ENCODE assay signal across 11 cellular contexts in the genomic region with DNA sequence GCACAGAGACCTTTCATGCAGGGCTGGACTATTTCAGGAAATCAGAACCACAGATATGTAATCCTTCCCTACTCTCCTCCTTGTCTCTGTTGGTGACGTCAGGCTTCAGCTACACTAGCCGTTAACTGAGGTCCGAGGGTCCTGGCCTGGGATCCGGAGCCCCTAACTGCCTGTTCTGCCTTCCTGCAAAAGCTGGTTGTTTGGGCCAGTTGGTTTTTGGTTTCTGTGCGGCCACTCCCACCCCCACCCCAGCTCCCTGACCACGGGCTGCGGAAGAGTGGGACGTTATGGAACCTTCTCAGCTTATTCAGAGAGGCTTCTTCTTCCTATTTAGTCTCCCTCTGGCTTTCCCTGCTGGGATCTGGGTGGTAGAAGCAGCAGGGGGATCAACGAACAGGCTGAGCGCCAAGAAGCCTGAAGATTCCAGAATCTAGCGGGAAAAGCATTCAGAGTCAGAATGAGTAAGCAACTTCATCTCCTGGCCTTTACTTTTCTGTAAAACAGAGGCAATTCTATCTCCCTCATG. TPM values are rescaled to one million over a fixed set of nuclear protein-coding genes. Genes with fewer than 3 reads are reported as not detected.
DNase-seq lines count a peak whose midpoint lies in the region; ATAC-seq and TF ChIP-seq lines count a peak whose summit lies in the region.
"Had no signal": no experiment of that assay in that cellular context is flagged by ENCODE, and none has a peak within 500 bp of the region (broad histone marks: within the 10 kb centered on the region; RNA-seq: fewer than 3 reads in every experiment).

No MANE protein-coding gene starts in this region.

- peaks cover 0 to 3% of the 10 kb centered on the region in 2 donors for H3K27me3 Mint-ChIP-seq in T-cell

- H3K27ac Mint-ChIP-seq in T-cell, result no peak overlapping the region

- peak overlapping the region in 3 of 4 donors; percentile 3 to 65 (median 35) for H3K27ac ChIP-seq in Peyer's patch
- H3K27ac ChIP-seq in dorsolateral prefrontal cortex, result peak overlapping the region in 58 of 59 donors; percentile 18 to 92 (median 80)
- peak overlapping the region; percentile 71 for H3K27ac ChIP-seq in mesodermal cell (ENCODE audit: low read depth, low read length, severe bottlenecking)
- peak overlapping the region in 2 of 3 donors; percentile 18 to 36 for H3K27ac ChIP-seq in thyroid gland
- H3K27ac ChIP-seq in prostate gland, result no peak overlapping the region

- H3K36me3 ChIP-seq in Peyer's patch, result no peaks in the 10 kb centered on the region
- H3K36me3 ChIP-seq in mesodermal cell (ENCODE audit: control insufficient read depth, insufficient read depth, low read length), result no peaks in the 10 kb centered on the region
- no peaks in the 10 kb centered on the region for H3K36me3 ChIP-seq in thyroid gland
- H3K36me3 ChIP-seq in prostate gland, result no peaks in the 10 kb centered on the region

- TF ChIP-seq POLR2A in Peyer's patch (IDR thresholded peaks at IDR 0.05) (no peak), thyroid gland (IDR thresholded peaks at IDR 0.05) (no peak), prostate gland (IDR thresholded peaks at IDR 0.05) (no peak)

- H3K9me3 Mint-ChIP-seq in T-cell, result no peaks in the 10 kb centered on the region

- CTCF ChIA-PET in T-cell (lab: Charles Lee), result no interaction called here

- no peaks in the 10 kb centered on the region for H3K27me3 ChIP-seq in Peyer's patch
- no peaks in the 10 kb centered on the region for H3K27me3 ChIP-seq in dorsolateral prefrontal cortex
- H3K27me3 ChIP-seq in thyroid gland, result no peaks in the 10 kb centered on the region
- no peaks in the 10 kb centered on the region for H3K27me3 ChIP-seq in prostate gland (replicated peaks; ENCODE audit: insufficient read depth)

- TF ChIP-seq CTCF in Peyer's patch (IDR thresholded peaks at IDR 0.05) (no peak), dorsolateral prefrontal cortex (IDR thresholded peaks at IDR 0.05 in 54 of 56, conservative IDR thresholded peaks at IDR 0.05 in 2 of 56; ENCODE audit: low read depth in 1 of 56, partially characterized antibody in 56 of 56) (no peak), thyroid gland (IDR thresholded peaks at IDR 0.05) (no peak), prostate gland (IDR thresholded peaks at IDR 0.05) (no peak)

- no peak for DNase-seq in Peyer's patch
- DNase-seq in dorsolateral prefrontal cortex, result no peak
- DNase-seq in thyroid gland, result no peak
- DNase-seq in T-cell, result no peak
- no peak for DNase-seq in prostate gland (ENCODE audit: low spot score)
- DNase-seq: NCI-H1105; NCI-H526; SHP77 treated with DMSO at 0.1 percent for 48 hours; stimulated activated naive CD4-positive, alpha-beta T cell had no signal

- H3K4me1 ChIP-seq in Peyer's patch (peaks cover 0 to 13% (median under 1%) of the 10 kb centered on the region in 4 donors), mesodermal cell (ENCODE audit: control insufficient read depth, insufficient read depth, low read length, poor library complexity, severe bottlenecking) (peaks cover 26% of the 10 kb centered on the region), thyroid gland (peaks cover 14 to 35% of the 10 kb centered on the region in 2 donors), prostate gland (replicated peaks) (peaks cover 5% of the 10 kb centered on the region)

- no peak overlapping the region for H3K4me3 Mint-ChIP-seq in T-cell

- ATAC-seq in GM19023 (IDR thresholded peaks at IDR 0.05; ENCODE audit: unreplicated experiment) (no peak), T-cell (replicated peaks in 1 of 4) (no peak)

- no peaks in the 10 kb centered on the region for H3K4me1 Mint-ChIP-seq in T-cell

- H3K9me3 ChIP-seq in Peyer's patch, result no peaks in the 10 kb centered on the region
- H3K9me3 ChIP-seq in mesodermal cell (ENCODE audit: control insufficient read depth, low read length), result no peaks in the 10 kb centered on the region
- H3K9me3 ChIP-seq in thyroid gland, result no peaks in the 10 kb centered on the region
- H3K9me3 ChIP-seq in prostate gland, result no peaks in the 10 kb centered on the region

- H3K36me3 Mint-ChIP-seq in T-cell, result no peaks in the 10 kb centered on the region

- no peak overlapping the region for H3K4me3 ChIP-seq in Peyer's patch
- no peak overlapping the region for H3K4me3 ChIP-seq in dorsolateral prefrontal cortex
- H3K4me3 ChIP-seq in mesodermal cell (ENCODE audit: extremely low read depth, insufficient read depth, low read length, poor library complexity, severe bottlenecking), result no peak overlapping the region
- no peak overlapping the region for H3K4me3 ChIP-seq in thyroid gland (replicated peaks in 1 of 3)
- H3K4me3 ChIP-seq in prostate gland, result no peak overlapping the region

- 57 to 74% methylated on average over 7 to 8 of the region's 11 CpGs for WGBS in mesodermal cell (ENCODE audit: insufficient coverage in 2 of 2), 2 experiments
- WGBS in thyroid gland, 2 donors, result 75 to 79% methylated on average over 11 of the region's 11 CpGs
- 77% methylated on average over 10 of the region's 11 CpGs for WGBS in prostate gland

- POLR2A ChIA-PET in T-cell (lab: Charles Lee), result interaction anchor here in 1 of 2 donors (0.7 kb wide), 1 partner anchor 95 kb away, joined by 3 read pairs; no protein-coding TSS in a partner anchor

- intact Hi-C loops in dorsolateral prefrontal cortex (cut with DNase I) (no loop called here), thyroid gland (cut with DNase I) (loop anchor here (10.0 kb wide), 1 partner anchor 49 kb away; a partner anchor contains a TSS), prostate gland (cut with DNase I) (loop anchor here (5.0 kb wide), 1 partner anchor 51 kb away; a partner anchor contains a TSS)

RNA-seq across cellular contexts. Expression of a gene that starts 49.3 kb away (rescaled TPM):
- 10 to 100 TPM; 51.0 to 75.9 (median 67.6) TPM for total RNA-seq in Peyer's patch
- total RNA-seq in dorsolateral prefrontal cortex, result 100 to 1,000 TPM in 11 of 120 experiments, 10 to 100 TPM in 109; 42.2 to 120 (median 82.5) TPM
- 25.8 TPM for polyA plus RNA-seq in mesodermal cell (2013, experiment 1 of 2)
- polyA plus RNA-seq in mesodermal cell (2013, experiment 2 of 2), result 33.7 TPM
- total RNA-seq in thyroid gland, result 10 to 100 TPM; 37.3 to 47.5 (median 42.1) TPM
- 10 to 100 TPM; 15.5 to 22.3 (median 18.6) TPM for total RNA-seq in T-cell
- total RNA-seq in prostate gland, result 10 to 100 TPM; 29.6 to 32.2 TPM

Comparison
In these comparisons a context has a peak if more than half of its experiments do, and no peak if none do; other contexts are left out.
1. H3K27ac ChIP-seq: peak in Peyer's patch (3 of 4), dorsolateral prefrontal cortex (58 of 59), mesodermal cell (single experiment) and thyroid gland (2 of 3); none in prostate gland (0 of 2).
2. intact Hi-C loops: an anchor here in thyroid gland (10.0 kb wide) and prostate gland (5.0 kb wide); none called in dorsolateral prefrontal cortex.